ENCODE assay signal across 13 cellular contexts in the genomic region with DNA sequence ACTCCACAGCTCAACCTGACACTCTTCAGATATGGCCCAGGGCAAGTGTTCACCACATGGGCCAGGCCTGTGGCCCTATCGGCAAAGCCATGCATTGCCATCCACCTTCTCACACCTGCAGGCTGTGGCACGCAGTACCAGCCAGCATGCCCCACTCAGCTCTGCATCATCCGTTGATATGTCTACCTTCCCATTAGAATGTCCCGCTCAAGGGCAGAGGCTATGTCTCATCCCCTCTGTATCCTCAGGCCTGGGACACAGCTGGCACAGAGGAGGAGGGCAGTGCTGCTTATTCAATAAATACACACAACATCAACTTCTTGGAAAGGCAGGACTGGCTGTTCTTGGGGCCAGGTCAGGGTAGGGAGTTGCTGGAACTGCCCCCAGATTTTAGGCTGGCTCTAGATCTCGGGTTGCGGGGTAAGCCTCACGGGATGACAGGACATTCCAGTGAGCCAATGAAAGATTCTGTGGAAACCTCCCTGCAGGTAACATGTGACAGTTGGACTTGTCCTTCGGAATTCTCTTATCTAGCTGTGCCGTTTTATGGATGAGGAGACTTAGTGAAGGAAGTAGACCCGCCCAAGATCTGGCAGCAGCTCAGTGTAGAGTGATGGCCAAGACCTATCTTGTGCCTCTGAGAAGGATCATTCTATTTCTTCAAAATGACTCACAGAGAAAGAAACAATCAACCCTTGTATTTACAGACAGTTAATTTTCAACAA. TPM values are rescaled to one million over a fixed set of nuclear protein-coding genes. Genes with fewer than 3 reads are reported as not detected.
A peak's percentile ranks its signal among the peaks of the same experiment; 100 is the strongest.
DNase-seq lines count a peak whose midpoint lies in the region; ATAC-seq, FAIRE-seq and TF ChIP-seq lines count a peak whose summit lies in the region.
"Had no signal": no experiment of that assay in that cellular context is flagged by ENCODE, and none has a peak within 500 bp of the region (broad histone marks: within the 10 kb centered on the region; RNA-seq: fewer than 3 reads in every experiment).

No MANE protein-coding gene starts in this region.

- CTCF ChIA-PET in IMR-90 (lab: Yijun Ruan, JAX) = no interaction called here

- peak; percentile 18 for FAIRE-seq in bronchial epithelial cell (lab: Jason Lieb, UNC)

- no peak for TF ChIP-seq RAD21 in IMR-90 (IDR thresholded peaks at IDR 0.05; ENCODE audit: low read length)

- H2AFZ ChIP-seq in IMR-90 (replicated peaks; ENCODE audit: low read length, poor library complexity) (peak overlapping the region; percentile 25), hepatocyte (no peak overlapping the region)
- H2AFZ ChIP-seq: PC-9 had no signal

- no peak overlapping the region for H3K56ac ChIP-seq in IMR-90 (ENCODE audit: extremely low read depth, insufficient read depth, low read length)

- no peak overlapping the region for H3K4ac ChIP-seq in IMR-90 (ENCODE audit: low read depth, low read length)

- H3K9me3 ChIP-seq in IMR-90 (ENCODE audit: control insufficient read depth, insufficient read depth, low read length) (no peaks in the 10 kb centered on the region), hepatocyte (ENCODE audit: low read depth) (no peaks in the 10 kb centered on the region), suprapubic skin (no peaks in the 10 kb centered on the region)

- TF ChIP-seq CTCF in IMR-90 (conservative IDR thresholded peaks at IDR 0.05; ENCODE audit: low read depth, low read length) = no peak
- TF ChIP-seq CTCF in bronchial epithelial cell (IDR thresholded peaks at IDR 0.05; ENCODE audit: insufficient read depth, low read length, severe bottlenecking) = no peak
- TF ChIP-seq CTCF in hepatocyte (IDR thresholded peaks at IDR 0.05; ENCODE audit: poor library complexity) = no peak
- TF ChIP-seq CTCF in suprapubic skin (IDR thresholded peaks at IDR 0.05) = no peak

- H3K9me2 ChIP-seq in hepatocyte (replicated peaks; ENCODE audit: insufficient read depth) = no peaks in the 10 kb centered on the region

- H2AK9ac ChIP-seq in IMR-90 (replicated peaks; ENCODE audit: low read depth, low read length, poor library complexity) = peak overlapping the region; percentile 13

- 100% methylated on average over 2 of the region's 10 CpGs; no CpG with 5 or more reads in 1 of the 2 experiments for WGBS in IMR-90 (ENCODE audit: extremely low coverage in 2 of 2, insufficient read length in 1 of 2), 2 experiments
- 68% methylated on average over 10 of the region's 10 CpGs for WGBS in hepatocyte (ENCODE audit: low lambda C conversion rate, missing lambda C conversion rate)
- WGBS in suprapubic skin = 36% methylated on average over 10 of the region's 10 CpGs

- H4K20me1 ChIP-seq in IMR-90 (ENCODE audit: insufficient read depth, low read length) = peaks cover 5% of the 10 kb centered on the region; the same call in 1 of the 2 replicates
- no peaks in the 10 kb centered on the region for H4K20me1 ChIP-seq in hepatocyte (ENCODE audit: insufficient read depth, poor library complexity, severe bottlenecking)

- POLR2A ChIA-PET in IMR-90 (lab: Charles Lee; ENCODE audit: unreplicated experiment) = no interaction called here

- no peak overlapping the region for H4K8ac ChIP-seq in IMR-90 (ENCODE audit: low read depth in 2 of 2, low read length in 2 of 2)

- DNase-seq in IMR-90 (no peak), bronchial epithelial cell (ENCODE audit: low read depth) (peak; percentile 25), hepatocyte (ENCODE audit: low spot score) (peak; percentile 71), suprapubic skin (ENCODE audit: low spot score in 2 of 2) (no peak), NOMO-1 treated with DMSO at 0.1 percent for 48 hours (lab: John Stamatoyannopoulos, UW; ENCODE audit: unreplicated experiment) (no peak), NCI-H146 (lab: John Stamatoyannopoulos, UW) (no peak), retina (no peak), NCI-H128 (lab: John Stamatoyannopoulos, UW; ENCODE audit: unreplicated experiment) (no peak)
- DNase-seq: activated T-cell treated with anti-CD3 and anti-CD28 coated beads, Interleukin-2, amount 50 U/mL, for 4 hours; cerebellar nuclear complex; head of caudate nucleus; NCI-H2029; PC-9 had no signal

- ATAC-seq in IMR-90 (ENCODE audit: low read depth) = no peak
- ATAC-seq: activated T-cell treated with anti-CD3 and anti-CD28 coated beads, Interleukin-2, amount 50 U/mL, for 4 hours had no signal

- no peak overlapping the region for H2BK5ac ChIP-seq in IMR-90 (ENCODE audit: low read depth, low read length, poor library complexity, severe bottlenecking)

- H2AK5ac ChIP-seq in IMR-90 (ENCODE audit: low read depth, low read length) = peak overlapping the region; percentile 17; the same call in 1 of the 2 replicates

- H2BK15ac ChIP-seq in IMR-90 (ENCODE audit: low read depth, low read length) = no peak overlapping the region

- H3K27ac ChIP-seq in IMR-90 (ENCODE audit: insufficient read depth, low read length) (no peak overlapping the region), hepatocyte (peak overlapping the region; percentile 88), suprapubic skin (peak overlapping the region; percentile 61)
- H3K27ac ChIP-seq: PC-9 had no signal

- intact Hi-C loops in IMR-90 (cut with micrococcal nuclease) = no loop called here

- H4K91ac ChIP-seq in IMR-90 (ENCODE audit: insufficient read depth, low read depth, low read length) = no peak overlapping the region

- TF ChIP-seq EP300 in suprapubic skin (IDR thresholded peaks at IDR 0.05) = no peak

- TF ChIP-seq POLR2A in IMR-90 (IDR thresholded peaks at IDR 0.05; ENCODE audit: low read depth, low read length) = no peak
- TF ChIP-seq POLR2A in suprapubic skin (IDR thresholded peaks at IDR 0.05) = no peak

- H3K4me2 ChIP-seq in IMR-90 (ENCODE audit: low read depth, low read length) (no peak overlapping the region), hepatocyte (no peak overlapping the region)
- H3K4me2 ChIP-seq: PC-9 had no signal

- no TSS peak for BruUV-seq in IMR-90 (replicated peaks; lab: Mats Ljungman, UMichigan)

- H4K5ac ChIP-seq in IMR-90 (ENCODE audit: low read depth, low read length) = no peak overlapping the region

- H3K4me1 ChIP-seq in IMR-90 (ENCODE audit: control insufficient read depth, insufficient read depth, low read length) (peaks cover 6% of the 10 kb centered on the region; the same call in 1 of the 2 replicates), hepatocyte (ENCODE audit: insufficient read depth) (peaks cover 12% of the 10 kb centered on the region), suprapubic skin (peaks cover 65% of the 10 kb centered on the region)

- no peaks in the 10 kb centered on the region for H3K27me3 ChIP-seq in IMR-90 (ENCODE audit: control insufficient read depth, insufficient read depth, low read length)
- no peaks in the 10 kb centered on the region for H3K27me3 ChIP-seq in bronchial epithelial cell (ENCODE audit: control insufficient read depth, insufficient read depth, low read length)
- no peaks in the 10 kb centered on the region for H3K27me3 ChIP-seq in hepatocyte
- H3K27me3 ChIP-seq in suprapubic skin = no peaks in the 10 kb centered on the region

- no peak overlapping the region for H3K18ac ChIP-seq in IMR-90 (ENCODE audit: low read depth, low read length)

- peaks cover 13 to 58% of the 10 kb centered on the region in 2 experiments; a peak in 3 of 4 replicates for H3K79me1 ChIP-seq in IMR-90 (ENCODE audit: low read depth in 1 of 2, low read length in 2 of 2)

- H3K9me1 ChIP-seq in IMR-90 (ENCODE audit: insufficient read depth, low read length) = peaks cover 22% of the 10 kb centered on the region

- H3K36me3 ChIP-seq in IMR-90 (ENCODE audit: control insufficient read depth, insufficient read depth, low read length) (no peaks in the 10 kb centered on the region), bronchial epithelial cell (ENCODE audit: control insufficient read depth, insufficient read depth, low read length) (no peaks in the 10 kb centered on the region), hepatocyte (replicated peaks; ENCODE audit: insufficient read depth, low read depth) (no peaks in the 10 kb centered on the region), suprapubic skin (no peaks in the 10 kb centered on the region)

- no peak overlapping the region for H3K23ac ChIP-seq in IMR-90 (ENCODE audit: low read depth, low read length)

- no peak overlapping the region for H2BK20ac ChIP-seq in IMR-90 (ENCODE audit: low read depth, low read length)

- H3K79me2 ChIP-seq in hepatocyte = no peaks in the 10 kb centered on the region

- H3K9ac ChIP-seq in IMR-90 (ENCODE audit: low read depth, low read length) = no peak overlapping the region

- in situ Hi-C loops in IMR-90 (cut with MboI; ENCODE audit: low sequenced_read_pairs) = no loop called here

- no peak overlapping the region for H3K14ac ChIP-seq in IMR-90 (replicated peaks; ENCODE audit: low read depth, low read length)

- no peak overlapping the region for H2BK120ac ChIP-seq in IMR-90 (ENCODE audit: low read depth, low read length)

- dilution Hi-C loops in IMR-90 (cut with HindIII; ENCODE audit: low sequenced_read_pairs, unreplicated experiment) = no loop called here

- no peak overlapping the region for H3K4me3 ChIP-seq in IMR-90 (ENCODE audit: insufficient read depth, low read depth, low read length)
- no peak overlapping the region for H3K4me3 ChIP-seq in bronchial epithelial cell (ENCODE audit: low read depth, low read length)
- no peak overlapping the region for H3K4me3 ChIP-seq in hepatocyte
- no peak overlapping the region for H3K4me3 ChIP-seq in suprapubic skin
- H3K4me3 ChIP-seq: PC-9 had no signal

TF ChIP-seq in IMR-90, 13 proteins besides CTCF, POLR2A, EP300 and RAD21 (continues in another document):
- TF ChIP-seq MXI1 (IDR thresholded peaks at IDR 0.05; ENCODE audit: borderline replicate concordance, low read depth, low read length) = no peak

RNA-seq across cellular contexts. Expression of gene SYNE3, which starts 25.6 kb away (rescaled TPM):
- total RNA-seq in IMR-90 (2012; rRNA removed) (5.0 TPM in 2 replicates), bronchial epithelial cell (4.6 and 5.3 TPM in 2 replicates), hepatocyte (2.0 and 2.4 TPM in 2 replicates), suprapubic skin (10 to 100 TPM in 2 of 4 donors, 1 to 10 TPM in 2; 9.1 to 21.4 (median 12.8) TPM)
- polyA plus RNA-seq in IMR-90 (2012; rRNA removed) (2.9 and 3.1 TPM in 2 replicates), hepatocyte (0.16 and 1.3 TPM in 2 replicates)
- polyA plus RNA-seq in IMR-90 (2012; cell fraction: cytosol; rRNA removed) = 1.9 and 2.6 TPM in 2 replicates
- polyA plus RNA-seq in IMR-90 (2012; cell fraction: nucleus; rRNA removed; ENCODE audit: low replicate concordance) = 6.1 and 7.9 TPM in 2 replicates

RNA-seq across cellular contexts. Expression of gene GLRX5, which starts 44.0 kb away (rescaled TPM):
- total RNA-seq in IMR-90 (2012; rRNA removed) (32.4 and 59.2 TPM in 2 replicates), bronchial epithelial cell (41.6 and 74.8 TPM in 2 replicates), hepatocyte (50.0 and 63.5 TPM in 2 replicates), suprapubic skin (10 to 100 TPM; 19.8 to 42.1 (median 33.7) TPM)
- polyA plus RNA-seq in IMR-90 (2012; rRNA removed) (31.7 and 40.4 TPM in 2 replicates), hepatocyte (94.5 and 105 TPM in 2 replicates)
- 13.3 and 15.9 TPM in 2 replicates for polyA plus RNA-seq in IMR-90 (2012; cell fraction: cytosol; rRNA removed)
- polyA plus RNA-seq in IMR-90 (2012; cell fraction: nucleus; rRNA removed; ENCODE audit: low replicate concordance) = 5.0 and 14.4 TPM in 2 replicates

Comparison
In these comparisons a context has a peak if more than half of its experiments do, and no peak if none do; other contexts are left out.
1. DNase-seq: peak in bronchial epithelial cell (single experiment) and hepatocyte (single experiment); none in IMR-90 (single experiment), suprapubic skin (0 of 2), NOMO-1 treated with DMSO at 0.1 percent for 48 hours (single experiment), NCI-H146 (single experiment), retina (single experiment) and NCI-H128 (single experiment).